In the genomic region with DNA sequence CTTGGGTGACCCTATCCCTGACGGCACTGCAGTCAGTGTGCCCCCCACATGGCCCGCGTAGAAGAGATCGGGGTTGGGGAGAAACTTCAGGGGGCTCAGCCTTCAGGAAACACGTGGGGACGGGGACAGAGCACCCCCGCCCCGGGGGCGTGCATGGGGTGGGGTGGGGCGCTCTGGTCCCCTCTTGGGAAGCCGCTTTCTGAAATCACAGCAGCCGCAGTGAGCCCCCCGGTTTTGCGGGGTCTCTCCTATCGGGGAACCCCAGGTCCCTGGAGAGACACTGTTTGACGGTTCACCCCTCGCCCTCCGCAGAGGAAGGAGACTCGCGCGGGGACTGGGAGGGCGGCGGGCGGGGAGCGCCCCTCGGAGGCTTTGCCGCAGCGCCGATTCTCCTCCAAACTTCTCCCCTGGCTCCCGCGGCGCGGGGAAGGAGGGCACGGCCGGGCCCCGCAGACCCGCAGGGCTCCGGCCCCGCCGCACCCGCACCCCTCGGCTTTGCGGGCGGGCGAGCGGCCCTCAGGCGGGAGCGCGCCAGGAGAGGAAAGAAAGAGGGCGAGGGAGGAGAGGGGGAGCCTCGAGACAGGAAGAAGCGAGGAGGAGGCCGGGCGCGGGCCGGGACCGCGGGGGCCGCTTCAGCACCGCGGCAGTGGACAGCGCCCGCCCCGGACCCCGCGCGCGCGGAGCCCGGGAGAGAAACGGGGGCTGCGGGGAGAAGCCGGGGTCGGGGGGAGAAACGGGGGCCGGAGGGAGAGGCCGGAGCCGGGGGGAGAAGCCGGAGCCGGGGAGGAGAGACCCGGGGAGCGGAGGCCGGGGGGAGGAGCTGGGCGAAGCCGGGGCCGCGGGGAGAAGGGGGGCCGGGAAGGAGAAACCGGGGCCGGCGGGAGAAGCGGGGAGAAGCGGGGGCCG, we compare ENCODE assay signal across 8 cellular contexts. TPM values are rescaled to one million over a fixed set of nuclear protein-coding genes. Genes with fewer than 3 reads are reported as not detected.
DNase-seq lines count a peak whose midpoint lies in the region; ATAC-seq and TF ChIP-seq lines count a peak whose summit lies in the region.

No MANE protein-coding gene starts in this region.

- no peaks in the 10 kb centered on the region for H3K9me3 ChIP-seq in right atrium auricular region

- H3K36me3 Mint-ChIP-seq in stimulated activated memory B cell treated with anti-CD40 and anti-IgM and Interleukin-4, amounts not matched to agents 10 μg/mL and 1 μg/mL and 100 μg/mL, for 72 hours = no peaks in the 10 kb centered on the region

- H3K27me3 ChIP-seq in right atrium auricular region = peaks cover 12 to 20% of the 10 kb centered on the region in 2 donors

- TF ChIP-seq CTCF in right atrium auricular region (IDR thresholded peaks at IDR 0.05) = no peak

- H3K4me1 ChIP-seq in right atrium auricular region = peaks cover 0 to 22% of the 10 kb centered on the region in 2 donors

- peaks cover 8% of the 10 kb centered on the region for H3K4me1 Mint-ChIP-seq in stimulated activated memory B cell treated with anti-CD40 and anti-IgM and Interleukin-4, amounts not matched to agents 10 μg/mL and 1 μg/mL and 100 μg/mL, for 72 hours

- peak; percentile 25 for DNase-seq in stimulated activated CD4-positive, alpha-beta T cell treated with anti-CD3 and anti-CD28 coated beads, Interleukin-4, amount 100 ng/mL, for 1 hour
- DNase-seq in stimulated activated CD4-positive, alpha-beta T cell treated with anti-CD3 and anti-CD28 coated beads, Interleukin-4, amount 100 ng/mL, for 24 hours = no peak
- peak; percentile 7 for DNase-seq in activated effector memory CD4-positive, alpha-beta T cell treated with Interleukin-2 at 50 U/mL for 16 hours
- no peak for DNase-seq in right atrium auricular region (ENCODE audit: low spot score)
- no peak for DNase-seq in effector CD4-positive, alpha-beta T cell
- DNase-seq in SW 1271 (lab: John Stamatoyannopoulos, UW) = no peak
- no peak for DNase-seq in NAMALWA (ENCODE audit: low spot score)

- ATAC-seq in stimulated activated memory B cell treated with anti-CD40 and anti-IgM and Interleukin-4, amounts not matched to agents 10 μg/mL and 1 μg/mL and 100 μg/mL, for 72 hours = no peak

- peak overlapping the region; percentile 64 for H3K4me3 Mint-ChIP-seq in stimulated activated memory B cell treated with anti-CD40 and anti-IgM and Interleukin-4, amounts not matched to agents 10 μg/mL and 1 μg/mL and 100 μg/mL, for 72 hours

- no peak overlapping the region for H3K27ac ChIP-seq in right atrium auricular region

- H3K27me3 Mint-ChIP-seq in stimulated activated memory B cell treated with anti-CD40 and anti-IgM and Interleukin-4, amounts not matched to agents 10 μg/mL and 1 μg/mL and 100 μg/mL, for 72 hours = peaks cover 78% of the 10 kb centered on the region

- no peak overlapping the region for H3K27ac Mint-ChIP-seq in stimulated activated memory B cell treated with anti-CD40 and anti-IgM and Interleukin-4, amounts not matched to agents 10 μg/mL and 1 μg/mL and 100 μg/mL, for 72 hours

- no peaks in the 10 kb centered on the region for H3K36me3 ChIP-seq in right atrium auricular region

- H3K4me3 ChIP-seq in right atrium auricular region = peak overlapping the region; percentile 9 to 51

- H3K9me3 Mint-ChIP-seq in stimulated activated memory B cell treated with anti-CD40 and anti-IgM and Interleukin-4, amounts not matched to agents 10 μg/mL and 1 μg/mL and 100 μg/mL, for 72 hours = no peaks in the 10 kb centered on the region

RNA-seq across cellular contexts. Expression of a gene that starts 0.6 kb away (rescaled TPM):
- total RNA-seq in right atrium auricular region = 1 to 10 TPM in 1 of 2 donors, under 1 TPM in 1; 0.98 to 2.3 TPM

Comparison
In these comparisons a context has a peak if more than half of its experiments do, and no peak if none do; other contexts are left out.
1. DNase-seq: peak in stimulated activated CD4-positive, alpha-beta T cell treated with anti-CD3 and anti-CD28 coated beads, Interleukin-4, amount 100 ng/mL, for 1 hour (single experiment) and activated effector memory CD4-positive, alpha-beta T cell treated with Interleukin-2 at 50 U/mL for 16 hours (single experiment); none in stimulated activated CD4-positive, alpha-beta T cell treated with anti-CD3 and anti-CD28 coated beads, Interleukin-4, amount 100 ng/mL, for 24 hours (single experiment), right atrium auricular region (single experiment), effector CD4-positive, alpha-beta T cell (single experiment), SW 1271 (0 of 2) and NAMALWA (single experiment).